In genomic region chr4:374298-375160, GRCh38 we compare ENCODE assay signal across 18 cellular contexts.
"Had no signal": no experiment of that assay in that cellular context is flagged by ENCODE, and none has a peak within 500 bp of the region (broad histone marks: within the 10 kb centered on the region; RNA-seq: fewer than 3 reads in every experiment).

No MANE protein-coding gene starts in this region.

- H3K27ac ChIP-seq: lower lobe of right lung, suprapubic skin, upper lobe of left lung had no signal

- H3K4me3 ChIP-seq: lower lobe of right lung, suprapubic skin, upper lobe of left lung had no signal

- H3K27ac Mint-ChIP-seq: activated CD8-positive, alpha-beta memory T cell treated with anti-CD3 and anti-CD28 coated beads, Interleukin-2, amount 10 ng/mL, durations not matched to agents 7 days and 5 days; activated naive CD4-positive, alpha-beta T cell treated with anti-CD3 and anti-CD28 coated beads, Interleukin-2, amount 50 U/mL, for 24 hours; activated T-cell treated with anti-CD3 and anti-CD28 coated beads, Interleukin-2, amount 50 U/mL, for 24 hours; brain; naive thymus-derived CD8-positive, alpha-beta T cell had no signal

- H3K4me1 ChIP-seq: lower lobe of right lung, suprapubic skin, upper lobe of left lung had no signal

- H3K4me3 Mint-ChIP-seq: activated CD8-positive, alpha-beta memory T cell treated with anti-CD3 and anti-CD28 coated beads, Interleukin-2, amount 10 ng/mL, durations not matched to agents 7 days and 5 days; activated naive CD4-positive, alpha-beta T cell treated with anti-CD3 and anti-CD28 coated beads, Interleukin-2, amount 50 U/mL, for 24 hours; activated T-cell treated with anti-CD3 and anti-CD28 coated beads, Interleukin-2, amount 50 U/mL, for 24 hours; brain; central memory CD8-positive, alpha-beta T cell; naive thymus-derived CD8-positive, alpha-beta T cell had no signal

- H3K27me3 Mint-ChIP-seq: activated CD8-positive, alpha-beta memory T cell treated with anti-CD3 and anti-CD28 coated beads, Interleukin-2, amount 10 ng/mL, durations not matched to agents 7 days and 5 days; activated naive CD4-positive, alpha-beta T cell treated with anti-CD3 and anti-CD28 coated beads, Interleukin-2, amount 50 U/mL, for 24 hours; activated T-cell treated with anti-CD3 and anti-CD28 coated beads, Interleukin-2, amount 50 U/mL, for 24 hours; brain; central memory CD8-positive, alpha-beta T cell; naive thymus-derived CD8-positive, alpha-beta T cell had no signal

- H3K4me1 Mint-ChIP-seq: activated CD8-positive, alpha-beta memory T cell treated with anti-CD3 and anti-CD28 coated beads, Interleukin-2, amount 10 ng/mL, durations not matched to agents 7 days and 5 days; activated naive CD4-positive, alpha-beta T cell treated with anti-CD3 and anti-CD28 coated beads, Interleukin-2, amount 50 U/mL, for 24 hours; brain; central memory CD8-positive, alpha-beta T cell; naive thymus-derived CD8-positive, alpha-beta T cell had no signal

- ATAC-seq: activated CD4-positive, CD25-positive, alpha-beta regulatory T cell treated with anti-CD3 and anti-CD28 coated beads, Interleukin-2, amount 50 U/mL, for 24 hours; activated CD8-positive, alpha-beta memory T cell treated with anti-CD3 and anti-CD28 coated beads, Interleukin-2, amount 10 ng/mL, durations not matched to agents 7 days and 5 days; lower lobe of right lung; naive thymus-derived CD8-positive, alpha-beta T cell; sciatic nerve had no signal

- H3K27me3 ChIP-seq: suprapubic skin, upper lobe of left lung had no signal

- DNase-seq: activated CD4-positive, alpha-beta T cell treated with anti-CD3 and anti-CD28 coated beads, Interleukin-2, amount 50 U/mL, for 48 hours; activated CD8-positive, alpha-beta memory T cell treated with anti-CD3 and anti-CD28 coated beads, Interleukin-2, amount 10 ng/mL, durations not matched to agents 7 days and 5 days; activated effector memory CD4-positive, alpha-beta T cell treated with Interleukin-2 at 50 U/mL for 16 hours; activated T-cell treated with anti-CD3 and anti-CD28 coated beads, Interleukin-2, amount 50 U/mL, for 24 hours; amygdala; hippocampal formation; lower lobe of right lung; midbrain; naive thymus-derived CD8-positive, alpha-beta T cell; stimulated activated CD4-positive, alpha-beta T cell treated with anti-CD3 and anti-CD28 coated beads, Interleukin-2, amount 100 ng/mL, for 48 hours; stimulated activated naive CD4-positive, alpha-beta T cell treated with Interleukin-2 at 50 U/mL for 16 hours; upper lobe of left lung had no signal
